ENCODE assay signal across 32 cellular contexts in the genomic region with DNA sequence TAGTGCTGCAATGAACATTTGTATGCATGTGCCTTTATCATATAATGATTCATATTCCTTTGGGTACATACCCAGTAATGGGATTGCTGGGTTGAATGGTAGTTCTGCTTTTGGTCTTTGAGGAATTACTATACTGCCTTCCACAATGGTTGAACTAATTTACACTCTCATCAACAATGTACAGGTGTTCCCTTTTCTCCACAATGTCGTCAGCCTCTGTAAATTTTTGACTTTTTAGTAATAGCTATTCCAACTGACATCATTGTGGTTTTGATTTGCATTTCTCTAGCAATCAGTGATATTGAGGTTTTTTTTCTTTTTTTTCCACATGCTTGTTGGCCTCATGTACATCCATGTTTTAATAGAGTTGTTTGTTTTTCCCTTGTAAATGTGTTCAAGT.
"Had no signal": no experiment of that assay in that cellular context is flagged by ENCODE, and none has a peak within 500 bp of the region (broad histone marks: within the 10 kb centered on the region; RNA-seq: fewer than 3 reads in every experiment).

No MANE protein-coding gene starts in this region.

- DNase-seq: activated B cell treated with CpG ODN at 0.5 μM for 24 hours; activated CD4-positive, alpha-beta memory T cell treated with anti-CD3 and anti-CD28 coated beads, Interleukin-2, amount 10 ng/mL, durations not matched to agents 7 days and 5 days; activated CD4-positive, alpha-beta T cell treated with anti-CD3 and anti-CD28 coated beads for 1 hour; activated CD4-positive, alpha-beta T cell treated with anti-CD3 and anti-CD28 coated beads for 36 hours; activated CD4-positive, alpha-beta T cell treated with anti-CD3 and anti-CD28 coated beads for 48 hours; activated CD4-positive, alpha-beta T cell treated with anti-CD3 and anti-CD28 coated beads, Interleukin-2, amount 10 ng/mL, durations not matched to agents 7 days and 5 days; activated CD4-positive, alpha-beta T cell treated with anti-CD3 and anti-CD28 coated beads, Interleukin-2, amount 50 U/mL, for 48 hours; activated CD8-positive, alpha-beta memory T cell treated with anti-CD3 and anti-CD28 coated beads for 24 hours; activated CD8-positive, alpha-beta memory T cell treated with anti-CD3 and anti-CD28 coated beads, Interleukin-2, amount 10 ng/mL, durations not matched to agents 7 days and 5 days; activated CD8-positive, alpha-beta memory T cell treated with anti-CD3 and anti-CD28 coated beads, Interleukin-2, amount 50 U/mL, for 48 hours; activated CD8-positive, alpha-beta T cell treated with anti-CD3 and anti-CD28 coated beads, Interleukin-2, amount 10 ng/mL, durations not matched to agents 7 days and 5 days; activated effector memory CD4-positive, alpha-beta T cell treated with Interleukin-2 at 50 U/mL for 16 hours; activated gamma-delta T cell; activated naive CD4-positive, alpha-beta T cell treated with anti-CD3 and anti-CD28 coated beads, Interleukin-2, amount 10 ng/mL, durations not matched to agents 7 days and 5 days; activated naive CD4-positive, alpha-beta T cell treated with Interleukin-2 at 50 U/mL for 16 hours; activated naive CD8-positive, alpha-beta T cell treated with anti-CD3 and anti-CD28 coated beads, Interleukin-2, amount 10 ng/mL, durations not matched to agents 7 days and 5 days; activated naive CD8-positive, alpha-beta T cell treated with anti-CD3 and anti-CD28 coated beads, Interleukin-2, amount 50 U/mL, for 24 hours; activated T-cell treated with anti-CD3 and anti-CD28 coated beads, Interleukin-2, amount 50 U/mL, for 24 hours; activated T-cell treated with anti-CD3 and anti-CD28 coated beads, Interleukin-2, amount 50 U/mL, for 48 hours; amniotic stem cell; aorta; caudate nucleus; cerebellar nuclear complex; colonic mucosa; T-helper 1 cell; T-helper 2 cell; T-helper 9 cell had no signal

- FAIRE-seq: bronchial epithelial cell, TTC549 had no signal

- H3K36me3 ChIP-seq: cardiac muscle cell, colonic mucosa had no signal

- H3K27ac ChIP-seq: cardiac muscle cell, colonic mucosa, VCaP had no signal

- H3K4me1 ChIP-seq: colonic mucosa had no signal

- H3K4me3 ChIP-seq: cardiac muscle cell, colonic mucosa had no signal

- H3K27me3 ChIP-seq: cardiac muscle cell, colonic mucosa had no signal

- H3K9me3 ChIP-seq: colonic mucosa had no signal

- ATAC-seq: activated CD4-positive, alpha-beta T cell treated with anti-CD3 and anti-CD28 coated beads for 36 hours; activated CD4-positive, CD25-positive, alpha-beta regulatory T cell treated with anti-CD3 and anti-CD28 coated beads, Interleukin-2, amount 50 U/mL, for 24 hours; activated CD8-positive, alpha-beta memory T cell treated with anti-CD3 and anti-CD28 coated beads, Interleukin-2, amount 10 ng/mL, durations not matched to agents 7 days and 5 days; activated CD8-positive, alpha-beta T cell treated with anti-CD3 and anti-CD28 coated beads, Interleukin-2, amount 10 ng/mL, durations not matched to agents 7 days and 5 days; activated naive CD8-positive, alpha-beta T cell treated with anti-CD3 and anti-CD28 coated beads, Interleukin-2, amount 50 U/mL, for 24 hours had no signal
